7 cellular contexts compared by ENCODE assay signal in genomic region chr3:66481071-66482001, GRCh38. TPM values are rescaled to one million over a fixed set of nuclear protein-coding genes. Genes with fewer than 3 reads are reported as not detected.
DNase-seq lines count a peak whose midpoint lies in the region; ATAC-seq, FAIRE-seq and TF ChIP-seq lines count a peak whose summit lies in the region.

No MANE protein-coding gene starts in this region.

- H2AFZ ChIP-seq in MM.1S (ENCODE audit: low read length), result no peak overlapping the region

- H3K27ac ChIP-seq in MM.1S (ENCODE audit: low read length) (peak overlapping the region; percentile 36; the same call in 1 of the 2 replicates), esophagus muscularis mucosa (replicated peaks in 1 of 4) (peak overlapping the region; percentile 86 to 99 (median 92)), stomach (peak overlapping the region; percentile 32 to 96 (median 83))

- H3F3A ChIP-seq in MM.1S (ENCODE audit: insufficient read depth, low read length), result peaks cover 36% of the 10 kb centered on the region

- 35% methylated on average over 13 of the region's 13 CpGs for WGBS in esophagus muscularis mucosa
- WGBS in stomach, 5 donors, result 8 to 21% (median 10%) methylated on average over 13 of the region's 13 CpGs

- no peaks in the 10 kb centered on the region for H3K9me2 ChIP-seq in MM.1S (replicated peaks; ENCODE audit: insufficient read depth, low read length)

- 0 out of 2 replicates have a peak, but pooled peaks cover 2% of the 10 kb centered on the region for H4K20me1 ChIP-seq in MM.1S (ENCODE audit: insufficient read depth, low read length)

- TF ChIP-seq CTCF in MM.1S (IDR thresholded peaks at IDR 0.05; ENCODE audit: low read length) (no peak), esophagus muscularis mucosa (IDR thresholded peaks at IDR 0.05) (no peak), stomach (IDR thresholded peaks at IDR 0.05) (no peak)

- no peak overlapping the region for H3K4me3 ChIP-seq in MM.1S (ENCODE audit: low read length)
- H3K4me3 ChIP-seq in esophagus muscularis mucosa, result no peak overlapping the region
- peak overlapping the region in 1 of 4 donors; percentile 17 for H3K4me3 ChIP-seq in stomach

- H3K4me1 ChIP-seq in MM.1S (ENCODE audit: low read length), result peaks cover 61% of the 10 kb centered on the region
- H3K4me1 ChIP-seq in esophagus muscularis mucosa, result peaks cover 95 to 100% (median 100%) of the 10 kb centered on the region in 4 donors
- H3K4me1 ChIP-seq in stomach, result peaks cover 88 to 100% (median 94%) of the 10 kb centered on the region in 4 donors

- H3K36me3 ChIP-seq in MM.1S (replicated peaks; ENCODE audit: insufficient read depth, low read length), result no peaks in the 10 kb centered on the region
- H3K36me3 ChIP-seq in esophagus muscularis mucosa, result no peaks in the 10 kb centered on the region
- H3K36me3 ChIP-seq in stomach, result no peaks in the 10 kb centered on the region

- peaks cover 98% of the 10 kb centered on the region for H3K79me2 ChIP-seq in MM.1S (ENCODE audit: low read length)

- H3K9me3 ChIP-seq in MM.1S (replicated peaks; ENCODE audit: insufficient read depth, low read length), result no peaks in the 10 kb centered on the region
- H3K9me3 ChIP-seq in esophagus muscularis mucosa, result no peaks in the 10 kb centered on the region
- no peaks in the 10 kb centered on the region for H3K9me3 ChIP-seq in stomach

- H3K27me3 ChIP-seq in MM.1S (replicated peaks; ENCODE audit: insufficient read depth, low read length), result no peaks in the 10 kb centered on the region
- no peaks in the 10 kb centered on the region for H3K27me3 ChIP-seq in esophagus muscularis mucosa
- H3K27me3 ChIP-seq in stomach, result no peaks in the 10 kb centered on the region

- DNase-seq in MM.1S (peak; percentile 50), esophagus muscularis mucosa (ENCODE audit: extremely low spot score) (no peak), stomach (peak; percentile 29), GDM1 (lab: John Stamatoyannopoulos, UW) (no peak), HTR-8/SVneo (ENCODE audit: insufficient read length, low spot score) (no peak), T1000 (lab: John Stamatoyannopoulos, UW) (no peak)

- TF ChIP-seq EP300 in esophagus muscularis mucosa (IDR thresholded peaks at IDR 0.05) (no peak), stomach (IDR thresholded peaks at IDR 0.05) (no peak)

- intact Hi-C loops in esophagus muscularis mucosa (cut with DNase I), result no loop called here
- intact Hi-C loops in stomach (cut with DNase I; ENCODE audit: low total_unique reads), result no loop called here

- peak overlapping the region; percentile 58 for H3K4me2 ChIP-seq in MM.1S (ENCODE audit: low read depth, low read length)

- no peak for TF ChIP-seq POLR2A in esophagus muscularis mucosa (IDR thresholded peaks at IDR 0.05; ENCODE audit: low read depth)
- TF ChIP-seq POLR2A in stomach (IDR thresholded peaks at IDR 0.05), result no peak

- ATAC-seq in GM19351 (IDR thresholded peaks at IDR 0.05; ENCODE audit: unreplicated experiment), result peak; percentile 6

- no peak for FAIRE-seq in HTR-8/SVneo (lab: Jason Lieb, UNC)

- H3K9ac ChIP-seq in MM.1S (ENCODE audit: low read length), result no peak overlapping the region

RNA-seq across cellular contexts. Expression of gene LRIG1, which starts 19.5 kb away (rescaled TPM):
- total RNA-seq in esophagus muscularis mucosa, result 100 to 1,000 TPM in 3 of 4 donors, 10 to 100 TPM in 1; 95.3 to 136 (median 131) TPM
- 100 to 1,000 TPM in 3 of 5 donors, 10 to 100 TPM in 2; 85.8 to 278 (median 101) TPM for total RNA-seq in stomach
- 10 to 100 TPM; 20.2 to 31.5 (median 21.2) TPM for polyA plus RNA-seq in stomach

Comparison
In these comparisons a context has a peak if more than half of its experiments do, and no peak if none do; other contexts are left out.
1. DNase-seq: peak in MM.1S (single experiment) and stomach (single experiment); none in esophagus muscularis mucosa (single experiment), GDM1 (single experiment), HTR-8/SVneo (single experiment) and T1000 (single experiment).
2. H3K27ac ChIP-seq: peak in every context shown above with its lines; median percentile 92 in esophagus muscularis mucosa; 83 in stomach; 36 in MM.1S.